1 cellular context compared by ENCODE assay signal in the genomic region with DNA sequence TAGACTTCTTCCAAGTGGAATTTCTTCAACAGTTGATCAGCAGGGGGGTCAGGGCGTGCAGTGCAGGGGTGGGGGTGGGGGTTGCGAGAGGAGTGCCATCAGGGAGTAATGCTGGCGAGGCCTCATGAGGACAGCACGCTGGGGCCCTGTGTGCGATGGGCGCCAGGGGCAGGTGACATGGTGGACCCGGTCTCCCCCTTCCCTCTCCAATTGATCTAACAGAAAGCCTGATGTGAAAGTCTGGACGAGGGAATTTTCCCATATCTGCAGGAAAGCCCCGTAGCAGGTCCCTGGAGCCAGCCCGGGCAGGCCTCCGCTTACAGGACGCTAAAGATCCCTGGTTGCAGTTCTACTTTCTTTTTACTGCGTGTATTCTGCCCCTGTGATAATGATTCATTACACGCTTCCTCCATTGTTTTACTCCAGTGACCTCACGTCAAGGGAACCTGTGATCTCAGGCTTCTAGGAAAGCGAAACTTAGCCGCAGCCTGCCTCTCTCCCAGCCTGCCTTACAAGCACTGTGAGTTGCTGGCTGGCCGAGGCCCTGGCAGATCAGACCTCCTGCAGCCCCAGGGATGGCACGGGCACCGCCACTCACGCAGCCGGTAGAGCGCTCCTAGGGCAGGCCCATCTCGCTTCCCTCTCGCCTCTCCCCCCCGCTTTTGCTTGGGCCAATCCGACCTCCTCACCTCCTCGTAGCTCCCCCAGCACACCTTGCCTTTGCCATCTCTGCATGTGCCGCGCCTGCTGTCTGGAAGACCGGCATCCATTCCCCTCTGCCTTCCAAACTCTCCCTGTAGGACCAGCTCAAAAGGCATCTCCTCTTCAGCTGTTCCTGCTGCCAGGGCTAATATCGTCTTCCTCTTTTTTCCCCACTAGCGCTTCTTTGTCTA.
TF ChIP-seq lines count a peak whose summit lies in the region.

No MANE protein-coding gene starts in this region.

TF ChIP-seq in SK-N-SH treated with all-trans-retinoic acid at 6 μM for 48 hours, 23 proteins besides CTCF, POLR2A, EP300 and RAD21 (continued from another document):
- TF ChIP-seq, protein P1, sequence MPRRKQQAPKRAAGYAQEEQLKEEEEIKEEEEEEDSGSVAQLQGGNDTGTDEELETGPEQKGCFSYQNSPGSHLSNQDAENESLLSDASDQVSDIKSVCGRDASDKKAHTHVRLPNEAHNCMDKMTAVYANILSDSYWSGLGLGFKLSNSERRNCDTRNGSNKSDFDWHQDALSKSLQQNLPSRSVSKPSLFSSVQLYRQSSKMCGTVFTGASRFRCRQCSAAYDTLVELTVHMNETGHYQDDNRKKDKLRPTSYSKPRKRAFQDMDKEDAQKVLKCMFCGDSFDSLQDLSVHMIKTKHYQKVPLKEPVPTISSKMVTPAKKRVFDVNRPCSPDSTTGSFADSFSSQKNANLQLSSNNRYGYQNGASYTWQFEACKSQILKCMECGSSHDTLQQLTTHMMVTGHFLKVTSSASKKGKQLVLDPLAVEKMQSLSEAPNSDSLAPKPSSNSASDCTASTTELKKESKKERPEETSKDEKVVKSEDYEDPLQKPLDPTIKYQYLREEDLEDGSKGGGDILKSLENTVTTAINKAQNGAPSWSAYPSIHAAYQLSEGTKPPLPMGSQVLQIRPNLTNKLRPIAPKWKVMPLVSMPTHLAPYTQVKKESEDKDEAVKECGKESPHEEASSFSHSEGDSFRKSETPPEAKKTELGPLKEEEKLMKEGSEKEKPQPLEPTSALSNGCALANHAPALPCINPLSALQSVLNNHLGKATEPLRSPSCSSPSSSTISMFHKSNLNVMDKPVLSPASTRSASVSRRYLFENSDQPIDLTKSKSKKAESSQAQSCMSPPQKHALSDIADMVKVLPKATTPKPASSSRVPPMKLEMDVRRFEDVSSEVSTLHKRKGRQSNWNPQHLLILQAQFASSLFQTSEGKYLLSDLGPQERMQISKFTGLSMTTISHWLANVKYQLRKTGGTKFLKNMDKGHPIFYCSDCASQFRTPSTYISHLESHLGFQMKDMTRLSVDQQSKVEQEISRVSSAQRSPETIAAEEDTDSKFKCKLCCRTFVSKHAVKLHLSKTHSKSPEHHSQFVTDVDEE (CRISPR knock-in tag; IDR thresholded peaks at IDR 0.05), result no peak
- TF ChIP-seq SNAI2 (CRISPR knock-in tag; IDR thresholded peaks at IDR 0.05) (no peak), RARB (CRISPR knock-in tag; IDR thresholded peaks at IDR 0.05) (no peak), TOX (CRISPR knock-in tag; IDR thresholded peaks at IDR 0.05; ENCODE audit: borderline replicate concordance) (no peak), ZNF565 (CRISPR knock-in tag; conservative IDR thresholded peaks at IDR 0.05; ENCODE audit: low read depth) (no peak), ZNF70 (CRISPR knock-in tag; IDR thresholded peaks at IDR 0.05) (no peak), ZNF8 (CRISPR knock-in tag; IDR thresholded peaks at IDR 0.05) (no peak), ZFP3 (CRISPR knock-in tag; IDR thresholded peaks at IDR 0.05) (no peak), ARNTL (CRISPR knock-in tag; IDR thresholded peaks at IDR 0.05; ENCODE audit: borderline replicate concordance, low read depth) (no peak), ESRRG (CRISPR knock-in tag; IDR thresholded peaks at IDR 0.05) (no peak)
- TF ChIP-seq, protein P2, sequence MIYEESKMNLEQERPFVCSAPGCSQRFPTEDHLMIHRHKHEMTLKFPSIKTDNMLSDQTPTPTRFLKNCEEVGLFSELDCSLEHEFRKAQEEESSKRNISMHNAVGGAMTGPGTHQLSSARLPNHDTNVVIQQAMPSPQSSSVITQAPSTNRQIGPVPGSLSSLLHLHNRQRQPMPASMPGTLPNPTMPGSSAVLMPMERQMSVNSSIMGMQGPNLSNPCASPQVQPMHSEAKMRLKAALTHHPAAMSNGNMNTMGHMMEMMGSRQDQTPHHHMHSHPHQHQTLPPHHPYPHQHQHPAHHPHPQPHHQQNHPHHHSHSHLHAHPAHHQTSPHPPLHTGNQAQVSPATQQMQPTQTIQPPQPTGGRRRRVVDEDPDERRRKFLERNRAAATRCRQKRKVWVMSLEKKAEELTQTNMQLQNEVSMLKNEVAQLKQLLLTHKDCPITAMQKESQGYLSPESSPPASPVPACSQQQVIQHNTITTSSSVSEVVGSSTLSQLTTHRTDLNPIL (CRISPR knock-in tag; IDR thresholded peaks at IDR 0.05; ENCODE audit: low read depth), result no peak
TF ChIP-seq in SK-N-SH treated with all-trans-retinoic acid at 6 μM for 48 hours: peak in this region for 0.
